ENCODE assay signal across 26 cellular contexts in the genomic region with DNA sequence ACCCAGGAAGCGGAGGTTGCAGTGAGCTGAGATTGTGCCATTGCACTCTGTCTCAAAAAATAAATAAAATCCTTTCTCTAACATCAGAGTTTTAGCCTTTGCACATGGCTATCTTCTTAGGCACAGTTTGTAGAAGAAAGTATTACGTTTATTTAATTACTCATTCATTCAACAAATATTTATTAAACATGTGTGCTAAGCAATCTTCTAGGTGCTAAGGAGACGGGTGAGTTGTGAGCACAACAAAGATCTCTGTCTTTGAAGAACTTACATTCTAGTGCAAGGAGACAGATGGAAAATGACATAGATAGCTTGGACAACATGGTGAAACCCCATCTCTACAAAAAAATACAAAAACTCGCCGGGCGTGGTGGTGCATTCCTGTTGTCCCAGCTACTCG.
"Had no signal": no experiment of that assay in that cellular context is flagged by ENCODE, and none has a peak within 500 bp of the region (broad histone marks: within the 10 kb centered on the region; RNA-seq: fewer than 3 reads in every experiment).

No MANE protein-coding gene starts in this region.

- H3K9me3 ChIP-seq: esophagus muscularis mucosa, heart right ventricle, left ventricle myocardium inferior, right atrium auricular region, tibial artery, upper lobe of right lung had no signal

- H3K27me3 ChIP-seq: brain microvascular endothelial cell, esophagus muscularis mucosa, heart right ventricle, neural progenitor cell, right atrium auricular region, tibial artery, upper lobe of right lung had no signal

- H3K4me3 ChIP-seq: esophagus muscularis mucosa, heart right ventricle, left ventricle myocardium inferior, lung, neural progenitor cell, right atrium auricular region, smooth muscle cell, tibial artery, upper lobe of right lung had no signal

- H3K4me3 Mint-ChIP-seq: natural killer cell; neural progenitor cell; stimulated activated memory B cell treated with anti-CD40 and anti-IgM and Interleukin-4, amounts not matched to agents 10 μg/mL and 1 μg/mL and 100 μg/mL, for 72 hours; stimulated activated naive CD8-positive, alpha-beta T cell treated with anti-CD3 and anti-CD28 coated beads, Interleukin-15, amount 100 ng/mL, for 72 hours had no signal

- H3K27ac Mint-ChIP-seq: natural killer cell; neural progenitor cell; stimulated activated memory B cell treated with anti-CD40 and anti-IgM and Interleukin-4, amounts not matched to agents 10 μg/mL and 1 μg/mL and 100 μg/mL, for 72 hours; stimulated activated naive CD8-positive, alpha-beta T cell treated with anti-CD3 and anti-CD28 coated beads, Interleukin-15, amount 100 ng/mL, for 72 hours had no signal

- H3K9me3 Mint-ChIP-seq: stimulated activated naive CD8-positive, alpha-beta T cell treated with anti-CD3 and anti-CD28 coated beads, Interleukin-15, amount 100 ng/mL, for 72 hours had no signal

- DNase-seq: activated CD4-positive, alpha-beta T cell treated with anti-CD3 and anti-CD28 coated beads for 4 hours; activated CD4-positive, alpha-beta T cell treated with anti-CD3 and anti-CD28 coated beads, Interleukin-2, amount 50 U/mL, for 4 hours; activated CD8-positive, alpha-beta memory T cell treated with anti-CD3 and anti-CD28 coated beads for 24 hours; activated gamma-delta T cell treated with Interleukin-2 at 50 U/mL for 16 hours; activated naive CD4-positive, alpha-beta T cell treated with anti-CD3 and anti-CD28 coated beads, Interleukin-2, amount 50 U/mL, for 16 hours; amniotic stem cell; caudate nucleus; foreskin melanocyte; heart right ventricle; left ventricle myocardium inferior; mesendoderm; natural killer cell; occipital lobe; stimulated activated CD4-positive, alpha-beta T cell treated with anti-CD3 and anti-CD28 coated beads, Interleukin-1b, Interleukin-23, amount 100 ng/mL, for 48 hours; stimulated activated CD4-positive, alpha-beta T cell treated with anti-CD3 and anti-CD28 coated beads, Interleukin-4, amount 100 ng/mL, for 4 hours; stimulated activated CD8-positive, alpha-beta memory T cell treated with anti-CD3 and anti-CD28 coated beads, Interleukin-4, amount 100 ng/mL, for 48 hours; stimulated activated naive CD8-positive, alpha-beta T cell treated with anti-CD3 and anti-CD28 coated beads, Interleukin-15, amount 100 ng/mL, for 72 hours; tibial artery; upper lobe of right lung had no signal

- ATAC-seq: heart right ventricle; natural killer cell; stimulated activated memory B cell treated with anti-CD40 and anti-IgM and Interleukin-4, amounts not matched to agents 10 μg/mL and 1 μg/mL and 100 μg/mL, for 72 hours; stimulated activated naive CD8-positive, alpha-beta T cell treated with anti-CD3 and anti-CD28 coated beads, Interleukin-15, amount 100 ng/mL, for 72 hours; upper lobe of right lung had no signal

- H3K27ac ChIP-seq: brain microvascular endothelial cell, esophagus muscularis mucosa, heart right ventricle, left ventricle myocardium inferior, neural progenitor cell, right atrium auricular region, tibial artery, upper lobe of right lung had no signal

- H3K4me1 Mint-ChIP-seq: natural killer cell; stimulated activated memory B cell treated with anti-CD40 and anti-IgM and Interleukin-4, amounts not matched to agents 10 μg/mL and 1 μg/mL and 100 μg/mL, for 72 hours; stimulated activated naive CD8-positive, alpha-beta T cell treated with anti-CD3 and anti-CD28 coated beads, Interleukin-15, amount 100 ng/mL, for 72 hours had no signal

- H3K36me3 Mint-ChIP-seq: natural killer cell; neural progenitor cell; stimulated activated memory B cell treated with anti-CD40 and anti-IgM and Interleukin-4, amounts not matched to agents 10 μg/mL and 1 μg/mL and 100 μg/mL, for 72 hours had no signal

- H3K36me3 ChIP-seq: brain microvascular endothelial cell, esophagus muscularis mucosa, heart right ventricle, left ventricle myocardium inferior, neural progenitor cell, right atrium auricular region, tibial artery, upper lobe of right lung had no signal

- H3K27me3 Mint-ChIP-seq: stimulated activated memory B cell treated with anti-CD40 and anti-IgM and Interleukin-4, amounts not matched to agents 10 μg/mL and 1 μg/mL and 100 μg/mL, for 72 hours; stimulated activated naive CD8-positive, alpha-beta T cell treated with anti-CD3 and anti-CD28 coated beads, Interleukin-15, amount 100 ng/mL, for 72 hours had no signal
